Comparison of ENCODE assay signal across 1 cellular context in genomic region chr1:11681071-11681771, GRCh38.
TF ChIP-seq lines count a peak whose summit lies in the region.

MAD2L2 (minus strand) TSS chr1:11681148; CDS start chr1:11680601, 547 bp downstream.

TF ChIP-seq in HepG2, 621 proteins besides CTCF, POLR2A, EP300 and RAD21 (continued from another document and continues in another):
- peak; percentile 57; the same call in 1 of the 2 replicates for TF ChIP-seq POLR2AphosphoS5 (IDR thresholded peaks at IDR 0.05; ENCODE audit: low read depth, low read length)
- TF ChIP-seq PRDM10 (CRISPR knock-in tag; IDR thresholded peaks at IDR 0.05; ENCODE audit: low read depth): no peak
- TF ChIP-seq ZNF513 (CRISPR knock-in tag; conservative IDR thresholded peaks at IDR 0.05): no peak
- TF ChIP-seq HOXD1 (CRISPR knock-in tag; IDR thresholded peaks at IDR 0.05): no peak
- no peak for TF ChIP-seq HOMEZ (CRISPR knock-in tag; IDR thresholded peaks at IDR 0.05; ENCODE audit: low read depth)
- TF ChIP-seq ZNF414 (CRISPR knock-in tag; IDR thresholded peaks at IDR 0.05): peak; percentile 83; the same call in 1 of the 2 replicates
- no peak for TF ChIP-seq ZNF746 (CRISPR knock-in tag; IDR thresholded peaks at IDR 0.05)
- no peak for TF ChIP-seq KDM1A (CRISPR knock-in tag; IDR thresholded peaks at IDR 0.05)
- TF ChIP-seq SALL1 (CRISPR knock-in tag; IDR thresholded peaks at IDR 0.05): peak; percentile 75
- TF ChIP-seq NFIB (CRISPR knock-in tag; IDR thresholded peaks at IDR 0.05; ENCODE audit: borderline replicate concordance): no peak
- TF ChIP-seq, protein P1, sequence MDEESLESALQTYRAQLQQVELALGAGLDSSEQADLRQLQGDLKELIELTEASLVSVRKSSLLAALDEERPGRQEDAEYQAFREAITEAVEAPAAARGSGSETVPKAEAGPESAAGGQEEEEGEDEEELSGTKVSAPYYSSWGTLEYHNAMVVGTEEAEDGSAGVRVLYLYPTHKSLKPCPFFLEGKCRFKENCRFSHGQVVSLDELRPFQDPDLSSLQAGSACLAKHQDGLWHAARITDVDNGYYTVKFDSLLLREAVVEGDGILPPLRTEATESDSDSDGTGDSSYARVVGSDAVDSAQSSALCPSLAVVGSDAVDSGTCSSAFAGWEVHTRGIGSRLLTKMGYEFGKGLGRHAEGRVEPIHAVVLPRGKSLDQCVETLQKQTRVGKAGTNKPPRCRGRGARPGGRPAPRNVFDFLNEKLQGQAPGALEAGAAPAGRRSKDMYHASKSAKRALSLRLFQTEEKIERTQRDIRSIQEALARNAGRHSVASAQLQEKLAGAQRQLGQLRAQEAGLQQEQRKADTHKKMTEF (CRISPR knock-in tag; IDR thresholded peaks at IDR 0.05): peak; percentile 51; the same call in 1 of the 2 replicates
- TF ChIP-seq FOXP4 (CRISPR knock-in tag; IDR thresholded peaks at IDR 0.05): no peak
- TF ChIP-seq MLXIP (CRISPR knock-in tag; IDR thresholded peaks at IDR 0.05; ENCODE audit: borderline replicate concordance): no peak
- no peak for TF ChIP-seq MIER2 (CRISPR knock-in tag; IDR thresholded peaks at IDR 0.05)
- no peak for TF ChIP-seq MXI1 (IDR thresholded peaks at IDR 0.05; ENCODE audit: borderline replicate concordance, low read depth, low read length)
- no peak for TF ChIP-seq ZNF7 (CRISPR knock-in tag; IDR thresholded peaks at IDR 0.05)
- TF ChIP-seq ZSCAN20 (CRISPR knock-in tag; IDR thresholded peaks at IDR 0.05; ENCODE audit: borderline replicate concordance): no peak
- no peak for TF ChIP-seq ZNF282 (IDR thresholded peaks at IDR 0.05; ENCODE audit: partially characterized antibody)
- no peak for TF ChIP-seq ZNF510 (CRISPR knock-in tag; IDR thresholded peaks at IDR 0.05; ENCODE audit: low read depth)
- no peak for TF ChIP-seq SMC3 (IDR thresholded peaks at IDR 0.05; ENCODE audit: low read length)
- peak; percentile 28 for TF ChIP-seq TAF15 (IDR thresholded peaks at IDR 0.05; ENCODE audit: low read depth, low read length, poor library complexity, severe bottlenecking)
- peak; percentile 63; the same call in 1 of the 2 replicates for TF ChIP-seq ZSCAN25 (CRISPR knock-in tag; IDR thresholded peaks at IDR 0.05)
- TF ChIP-seq ZNF253 (CRISPR knock-in tag; IDR thresholded peaks at IDR 0.05; ENCODE audit: borderline replicate concordance): no peak
- TF ChIP-seq TARDBP (CRISPR knock-in tag; IDR thresholded peaks at IDR 0.05): peak; percentile 33; the same call in 1 of the 2 replicates
- no peak for TF ChIP-seq ZNF101 (CRISPR knock-in tag; IDR thresholded peaks at IDR 0.05; ENCODE audit: borderline replicate concordance, low read depth)
- no peak for TF ChIP-seq ZNF430 (CRISPR knock-in tag; IDR thresholded peaks at IDR 0.05)
- no peak; the same call in 1 of the 2 replicates for TF ChIP-seq DMAP1 (CRISPR knock-in tag; IDR thresholded peaks at IDR 0.05)
- no peak for TF ChIP-seq ZMYM2 (CRISPR knock-in tag; IDR thresholded peaks at IDR 0.05)
- peak; percentile 79; the same call in 1 of the 2 replicates for TF ChIP-seq TGIF2 (CRISPR knock-in tag; IDR thresholded peaks at IDR 0.05)
- TF ChIP-seq ZNF44 (CRISPR knock-in tag; IDR thresholded peaks at IDR 0.05): no peak
- TF ChIP-seq ZNF550 (CRISPR knock-in tag; IDR thresholded peaks at IDR 0.05; ENCODE audit: borderline replicate concordance): no peak
- TF ChIP-seq ZNF777 (CRISPR knock-in tag; IDR thresholded peaks at IDR 0.05): no peak; the same call in 1 of the 2 replicates
- peak; percentile 21; the same call in 1 of the 2 replicates for TF ChIP-seq IRF2 (CRISPR knock-in tag; IDR thresholded peaks at IDR 0.05)
- TF ChIP-seq HMGA1 (CRISPR knock-in tag; conservative IDR thresholded peaks at IDR 0.05): no peak
- TF ChIP-seq SP5 (CRISPR knock-in tag; IDR thresholded peaks at IDR 0.05; ENCODE audit: borderline replicate concordance, low read depth): peak; percentile 78
- TF ChIP-seq, protein P2, sequence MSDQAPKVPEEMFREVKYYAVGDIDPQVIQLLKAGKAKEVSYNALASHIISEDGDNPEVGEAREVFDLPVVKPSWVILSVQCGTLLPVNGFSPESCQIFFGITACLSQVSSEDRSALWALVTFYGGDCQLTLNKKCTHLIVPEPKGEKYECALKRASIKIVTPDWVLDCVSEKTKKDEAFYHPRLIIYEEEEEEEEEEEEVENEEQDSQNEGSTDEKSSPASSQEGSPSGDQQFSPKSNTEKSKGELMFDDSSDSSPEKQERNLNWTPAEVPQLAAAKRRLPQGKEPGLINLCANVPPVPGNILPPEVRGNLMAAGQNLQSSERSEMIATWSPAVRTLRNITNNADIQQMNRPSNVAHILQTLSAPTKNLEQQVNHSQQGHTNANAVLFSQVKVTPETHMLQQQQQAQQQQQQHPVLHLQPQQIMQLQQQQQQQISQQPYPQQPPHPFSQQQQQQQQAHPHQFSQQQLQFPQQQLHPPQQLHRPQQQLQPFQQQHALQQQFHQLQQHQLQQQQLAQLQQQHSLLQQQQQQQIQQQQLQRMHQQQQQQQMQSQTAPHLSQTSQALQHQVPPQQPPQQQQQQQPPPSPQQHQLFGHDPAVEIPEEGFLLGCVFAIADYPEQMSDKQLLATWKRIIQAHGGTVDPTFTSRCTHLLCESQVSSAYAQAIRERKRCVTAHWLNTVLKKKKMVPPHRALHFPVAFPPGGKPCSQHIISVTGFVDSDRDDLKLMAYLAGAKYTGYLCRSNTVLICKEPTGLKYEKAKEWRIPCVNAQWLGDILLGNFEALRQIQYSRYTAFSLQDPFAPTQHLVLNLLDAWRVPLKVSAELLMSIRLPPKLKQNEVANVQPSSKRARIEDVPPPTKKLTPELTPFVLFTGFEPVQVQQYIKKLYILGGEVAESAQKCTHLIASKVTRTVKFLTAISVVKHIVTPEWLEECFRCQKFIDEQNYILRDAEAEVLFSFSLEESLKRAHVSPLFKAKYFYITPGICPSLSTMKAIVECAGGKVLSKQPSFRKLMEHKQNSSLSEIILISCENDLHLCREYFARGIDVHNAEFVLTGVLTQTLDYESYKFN (CRISPR knock-in tag; conservative IDR thresholded peaks at IDR 0.05): peak; percentile 61
- TF ChIP-seq ZNF775 (CRISPR knock-in tag; IDR thresholded peaks at IDR 0.05; ENCODE audit: borderline replicate concordance): no peak
- peak; percentile 60 for TF ChIP-seq THAP11 (CRISPR knock-in tag; IDR thresholded peaks at IDR 0.05)
- no peak for TF ChIP-seq RELA (CRISPR knock-in tag; IDR thresholded peaks at IDR 0.05)
- TF ChIP-seq BCLAF1 (IDR thresholded peaks at IDR 0.05): no peak
- TF ChIP-seq, protein P3, sequence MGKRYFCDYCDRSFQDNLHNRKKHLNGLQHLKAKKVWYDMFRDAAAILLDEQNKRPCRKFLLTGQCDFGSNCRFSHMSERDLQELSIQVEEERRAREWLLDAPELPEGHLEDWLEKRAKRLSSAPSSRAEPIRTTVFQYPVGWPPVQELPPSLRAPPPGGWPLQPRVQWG (CRISPR knock-in tag; IDR thresholded peaks at IDR 0.05; ENCODE audit: borderline replicate concordance, low read depth): no peak
